32 cellular contexts compared by ENCODE assay signal in the genomic region with DNA sequence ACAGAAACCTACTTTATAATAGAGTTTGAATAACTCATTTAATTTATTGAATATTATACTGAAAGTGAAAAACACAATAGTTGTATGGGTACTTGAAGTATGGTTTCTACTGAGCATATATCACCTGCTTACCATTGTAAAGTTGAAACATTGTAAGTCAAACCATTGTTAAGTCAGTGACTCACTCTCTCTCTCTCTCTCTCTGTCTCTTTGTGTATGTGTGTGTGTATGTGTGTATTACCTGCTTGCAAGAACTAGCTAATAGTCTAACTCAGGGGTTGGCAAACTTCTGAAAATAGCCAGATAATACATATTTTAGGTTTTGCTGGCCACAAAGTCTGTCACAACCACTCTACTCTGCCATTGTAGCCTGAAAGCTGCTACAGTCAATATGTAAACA.
DNase-seq lines count a peak whose midpoint lies in the region; ATAC-seq, FAIRE-seq and TF ChIP-seq lines count a peak whose summit lies in the region.
"Had no signal": no experiment of that assay in that cellular context is flagged by ENCODE, and none has a peak within 500 bp of the region (broad histone marks: within the 10 kb centered on the region; RNA-seq: fewer than 3 reads in every experiment).

No MANE protein-coding gene starts in this region.

- H3K36me3 ChIP-seq in GM23248 (ENCODE audit: low read depth) (no peaks in the 10 kb centered on the region), WERI-Rb-1 (no peaks in the 10 kb centered on the region)
- H3K36me3 ChIP-seq: BLaER1 treated with 17β-estradiol and CSF1 and Interleukin-3, amounts not matched to agents 10 nM and 100 nM; upper lobe of left lung had no signal

- no peaks in the 10 kb centered on the region for H3K36me3 Mint-ChIP-seq in activated T-cell treated with anti-CD3 and anti-CD28 coated beads, Interleukin-2, amount 50 U/mL, for 4 hours (ENCODE audit: insufficient read depth)
- H3K36me3 Mint-ChIP-seq: activated naive CD8-positive, alpha-beta T cell treated with anti-CD3 and anti-CD28 coated beads, Interleukin-2, amount 10 ng/mL, durations not matched to agents 7 days and 5 days had no signal

- peaks cover 17% of the 10 kb centered on the region for H3K4me1 ChIP-seq in GM23248 (ENCODE audit: insufficient read depth)
- H3K4me1 ChIP-seq: BLaER1 treated with 17β-estradiol and CSF1 and Interleukin-3, amounts not matched to agents 10 nM and 100 nM; body of pancreas; upper lobe of left lung had no signal

- no peaks in the 10 kb centered on the region for H3K9me2 ChIP-seq in GM23248 (ENCODE audit: insufficient read depth)

- no peak for FAIRE-seq in RCC 7860 (lab: Jason Lieb, UNC)
- FAIRE-seq: colon, GM12878, H1, small intestine had no signal

- no peaks in the 10 kb centered on the region for H3K27me3 ChIP-seq in GM23248 (replicated peaks; ENCODE audit: insufficient read depth)
- no peaks in the 10 kb centered on the region for H3K27me3 ChIP-seq in WERI-Rb-1 (ENCODE audit: insufficient read depth, low read depth, severe bottlenecking)
- H3K27me3 ChIP-seq: BLaER1 treated with 17β-estradiol and CSF1 and Interleukin-3, amounts not matched to agents 10 nM and 100 nM; body of pancreas; upper lobe of left lung had no signal

- peaks cover 20% of the 10 kb centered on the region for H3K9me3 Mint-ChIP-seq in activated T-cell treated with anti-CD3 and anti-CD28 coated beads, Interleukin-2, amount 50 U/mL, for 4 hours

- no peaks in the 10 kb centered on the region for H4K20me1 ChIP-seq in GM23248 (ENCODE audit: insufficient read depth)
- H4K20me1 ChIP-seq: BLaER1 treated with 17β-estradiol and CSF1 and Interleukin-3, amounts not matched to agents 10 nM and 100 nM had no signal

- in situ Hi-C loops in GM23248 (cut with MboI), result no loop called here

- H3K4me3 ChIP-seq in GM23248 (no peak overlapping the region), epithelial cell of esophagus (ENCODE audit: low read length) (no peak overlapping the region), WERI-Rb-1 (ENCODE audit: low read depth, low read length) (no peak overlapping the region)
- H3K4me3 ChIP-seq: BLaER1 treated with 17β-estradiol and CSF1 and Interleukin-3, amounts not matched to agents 10 nM and 100 nM; body of pancreas; GM12878; upper lobe of left lung had no signal

- TF ChIP-seq CTCF in epithelial cell of esophagus (IDR thresholded peaks at IDR 0.05; ENCODE audit: insufficient read depth, low read depth, low read length, missing control alignments) (no peak), WERI-Rb-1 (IDR thresholded peaks at IDR 0.05; ENCODE audit: low read depth, low read length) (no peak)

- DNase-seq in GM23248, result peak; percentile 14
- peak; percentile 10 for DNase-seq in RCC 7860 (ENCODE audit: low spot score)
- DNase-seq in epithelial cell of esophagus (ENCODE audit: low read depth), result peak; percentile 74
- DNase-seq in kidney glomerular epithelial cell (lab: John Stamatoyannopoulos, UW), result peak; percentile 19
- DNase-seq in WERI-Rb-1, result no peak
- no peak for DNase-seq in DMS79 (lab: John Stamatoyannopoulos, UW)
- DNase-seq in activated T-cell treated with anti-CD3 and anti-CD28 coated beads, Interleukin-2, amount 50 U/mL, for 4 hours, result no peak
- DNase-seq in NCI-H1092 treated with DMSO at 0.1 percent for 48 hours (lab: John Stamatoyannopoulos, UW), result no peak
- DNase-seq: activated CD4-positive, alpha-beta T cell treated with anti-CD3 and anti-CD28 coated beads, Interleukin-2, amount 50 U/mL, for 4 hours; activated effector memory CD4-positive, alpha-beta T cell treated with Interleukin-2 at 50 U/mL for 16 hours; activated naive CD8-positive, alpha-beta T cell treated with anti-CD3 and anti-CD28 coated beads, Interleukin-2, amount 10 ng/mL, durations not matched to agents 7 days and 5 days; body of pancreas; COR-L47; DND-41; effector memory CD4-positive, alpha-beta T cell; left colon; mesendoderm; NCI-H1092; NCI-H1930; NCI-H774; occipital lobe; small intestine; stimulated activated CD4-positive, alpha-beta T cell treated with anti-CD3 and anti-CD28 coated beads, Interleukin-2, amount 100 ng/mL, for 24 hours; SW 1271; T1000; upper lobe of left lung had no signal

- no peak overlapping the region for H2AFZ ChIP-seq in GM23248

- no peaks in the 10 kb centered on the region for H3K4me1 Mint-ChIP-seq in activated T-cell treated with anti-CD3 and anti-CD28 coated beads, Interleukin-2, amount 50 U/mL, for 4 hours (ENCODE audit: low read depth)
- H3K4me1 Mint-ChIP-seq: activated naive CD8-positive, alpha-beta T cell treated with anti-CD3 and anti-CD28 coated beads, Interleukin-2, amount 10 ng/mL, durations not matched to agents 7 days and 5 days had no signal

- H3K27ac ChIP-seq in GM23248 (no peak overlapping the region), WERI-Rb-1 (no peak overlapping the region)
- H3K27ac ChIP-seq: BLaER1 treated with 17β-estradiol and CSF1 and Interleukin-3, amounts not matched to agents 10 nM and 100 nM; body of pancreas; upper lobe of left lung had no signal

- no peak overlapping the region for H3K4me2 ChIP-seq in GM23248 (ENCODE audit: unreplicated experiment)
- H3K4me2 ChIP-seq: BLaER1 treated with 17β-estradiol and CSF1 and Interleukin-3, amounts not matched to agents 10 nM and 100 nM had no signal

- no peaks in the 10 kb centered on the region for H3K79me2 ChIP-seq in GM23248 (ENCODE audit: insufficient read depth)

- H3K9ac ChIP-seq in GM23248, result no peak overlapping the region
- H3K9ac ChIP-seq: BLaER1 treated with 17β-estradiol and CSF1 and Interleukin-3, amounts not matched to agents 10 nM and 100 nM had no signal

- no peak for ATAC-seq in activated T-cell treated with anti-CD3 and anti-CD28 coated beads, Interleukin-2, amount 50 U/mL, for 4 hours
- ATAC-seq: body of pancreas, GM12878, left colon, Right ventricle myocardium inferior, WTC11 had no signal

- no peak overlapping the region for H3K4me3 Mint-ChIP-seq in activated T-cell treated with anti-CD3 and anti-CD28 coated beads, Interleukin-2, amount 50 U/mL, for 4 hours
- H3K4me3 Mint-ChIP-seq: activated naive CD8-positive, alpha-beta T cell treated with anti-CD3 and anti-CD28 coated beads, Interleukin-2, amount 10 ng/mL, durations not matched to agents 7 days and 5 days; WTC11 had no signal

- H3K27me3 Mint-ChIP-seq in activated T-cell treated with anti-CD3 and anti-CD28 coated beads, Interleukin-2, amount 50 U/mL, for 4 hours (ENCODE audit: low read depth), result no peaks in the 10 kb centered on the region
- H3K27me3 Mint-ChIP-seq: activated naive CD8-positive, alpha-beta T cell treated with anti-CD3 and anti-CD28 coated beads, Interleukin-2, amount 10 ng/mL, durations not matched to agents 7 days and 5 days had no signal

- H3K9me3 ChIP-seq in GM23248 (ENCODE audit: low read depth) (no peaks in the 10 kb centered on the region), WERI-Rb-1 (ENCODE audit: severe bottlenecking) (peaks cover 13% of the 10 kb centered on the region)
- H3K9me3 ChIP-seq: body of pancreas, upper lobe of left lung had no signal

- H3F3A ChIP-seq in GM23248 (ENCODE audit: insufficient read depth), result peaks cover 14% of the 10 kb centered on the region

Comparison
In these comparisons a context has a peak if more than half of its experiments do, and no peak if none do; other contexts are left out.
1. DNase-seq: peak in GM23248 (single experiment), RCC 7860 (single experiment), epithelial cell of esophagus (single experiment) and kidney glomerular epithelial cell (single experiment); none in WERI-Rb-1 (single experiment), DMS79 (single experiment), activated T-cell treated with anti-CD3 and anti-CD28 coated beads, Interleukin-2, amount 50 U/mL, for 4 hours (single experiment) and NCI-H1092 treated with DMSO at 0.1 percent for 48 hours (single experiment).